12 cellular contexts compared by ENCODE assay signal in genomic region chr6:5113096-5113495, GRCh38.
DNase-seq lines count a peak whose midpoint lies in the region; ATAC-seq and TF ChIP-seq lines count a peak whose summit lies in the region.
"Had no signal": no experiment of that assay in that cellular context is flagged by ENCODE, and none has a peak within 500 bp of the region (broad histone marks: within the 10 kb centered on the region; RNA-seq: fewer than 3 reads in every experiment).

No MANE protein-coding gene starts in this region.

- peaks cover 47% of the 10 kb centered on the region for H4K20me1 ChIP-seq in BLaER1

- DNase-seq in RWPE1 (ENCODE audit: low spot score), result no peak
- no peak for DNase-seq in epithelial cell of prostate (ENCODE audit: low read depth, low spot score)
- no peak for DNase-seq in NCI-H1694 treated with DMSO at 0.1 percent for 48 hours (lab: John Stamatoyannopoulos, UW)
- DNase-seq: C1 segment of cervical spinal cord; Caco-2; CD4-positive, CD25-positive, alpha-beta regulatory T cell; H9 had no signal

- H3K36me3 ChIP-seq in BLaER1, result peaks cover 57% of the 10 kb centered on the region

- H3K4me2 ChIP-seq in BLaER1, result peak overlapping the region; percentile 53

- H3K9ac ChIP-seq in BLaER1, result no peak overlapping the region

- H3K27me3 ChIP-seq in BLaER1, result no peaks in the 10 kb centered on the region

- no peak overlapping the region for H3K27ac ChIP-seq in BLaER1
- peak overlapping the region; percentile 48; the same call in 1 of the 2 replicates for H3K27ac ChIP-seq in RWPE1
- peak overlapping the region; percentile 24 for H3K27ac ChIP-seq in epithelial cell of prostate
- H3K27ac ChIP-seq: HL-60 had no signal

- no peak overlapping the region for H3K4me3 ChIP-seq in BLaER1
- H3K4me3 ChIP-seq: K562 had no signal

- no peaks in the 10 kb centered on the region for H3K9me3 ChIP-seq in BLaER1
- H3K9me3 ChIP-seq: Caco-2 had no signal

- no peak for ATAC-seq in activated CD4-positive, CD25-positive, alpha-beta regulatory T cell treated with anti-CD3 and anti-CD28 coated beads, Interleukin-2, amount 50 U/mL, for 24 hours
- no peak for ATAC-seq in HG03097 (IDR thresholded peaks at IDR 0.05; ENCODE audit: low FRiP score, unreplicated experiment)
- ATAC-seq: K562 had no signal

- H3K4me1 ChIP-seq in BLaER1, result peaks cover 25% of the 10 kb centered on the region
- H3K4me1 ChIP-seq: Caco-2 had no signal

- POLR2A ChIA-PET in RWPE1 (lab: Yijun Ruan, JAX; ENCODE audit: low non-redundant PET), result no interaction called here

- CTCF ChIA-PET in RWPE1 (lab: Yijun Ruan, JAX), result interaction anchor here (0.6 kb wide), 1 partner anchor 394 kb away, joined by 3 read pairs; no protein-coding TSS in a partner anchor

- TF ChIP-seq CTCF in RWPE1 (conservative IDR thresholded peaks at IDR 0.05; ENCODE audit: low read depth), result no peak
